In genomic region chr3:150292891-150293290, GRCh38 we compare ENCODE assay signal across 18 cellular contexts.
DNase-seq lines count a peak whose midpoint lies in the region; ATAC-seq and TF ChIP-seq lines count a peak whose summit lies in the region.
"Had no signal": no experiment of that assay in that cellular context is flagged by ENCODE, and none has a peak within 500 bp of the region (broad histone marks: within the 10 kb centered on the region; RNA-seq: fewer than 3 reads in every experiment).

No MANE protein-coding gene starts in this region.

- no peaks in the 10 kb centered on the region for H3K36me3 ChIP-seq in testis (ENCODE audit: low read depth, missing control alignments)
- H3K36me3 ChIP-seq: neural progenitor cell had no signal

- peaks cover 67% of the 10 kb centered on the region for H3K4me1 Mint-ChIP-seq in HFFc6 (ENCODE audit: low read depth)
- H3K4me1 Mint-ChIP-seq: activated CD4-positive, alpha-beta T cell treated with anti-CD3 and anti-CD28 coated beads, Interleukin-2, amount 10 ng/mL, durations not matched to agents 24 days and 14 days; neural progenitor cell; stimulated activated naive CD8-positive, alpha-beta T cell treated with anti-CD3 and anti-CD28 coated beads, Interleukin-15, amount 100 ng/mL, for 72 hours had no signal

- no peak for TF ChIP-seq CTCF in HFFc6 (IDR thresholded peaks at IDR 0.05)
- TF ChIP-seq CTCF in astrocyte of the spinal cord (IDR thresholded peaks at IDR 0.05; ENCODE audit: low read depth, low read length) = no peak
- TF ChIP-seq CTCF in lower leg skin (IDR thresholded peaks at IDR 0.05) = no peak
- TF ChIP-seq CTCF in testis (IDR thresholded peaks at IDR 0.05) = no peak

- WGBS in lower leg skin, 2 donors = 91 to 93% methylated on average over 4 of the region's 4 CpGs
- WGBS in testis, 2 donors = 95 to 97% methylated on average over 4 of the region's 4 CpGs

- in situ Hi-C loops in astrocyte of the spinal cord (cut with HindIII; ENCODE audit: low sequenced_read_pairs) = loop anchor here (10.0 kb wide), 1 partner anchor 48 kb away; no protein-coding TSS in a partner anchor

- H3K36me3 Mint-ChIP-seq in HFFc6 (ENCODE audit: low read depth) = peaks cover 24% of the 10 kb centered on the region
- H3K36me3 Mint-ChIP-seq: neural progenitor cell had no signal

- H3K27ac Mint-ChIP-seq in HFFc6 = peak overlapping the region; percentile 95
- H3K27ac Mint-ChIP-seq: activated CD4-positive, alpha-beta T cell treated with anti-CD3 and anti-CD28 coated beads, Interleukin-2, amount 10 ng/mL, durations not matched to agents 24 days and 14 days; activated naive CD4-positive, alpha-beta T cell treated with anti-CD3 and anti-CD28 coated beads for 36 hours; stimulated activated naive CD8-positive, alpha-beta T cell treated with anti-CD3 and anti-CD28 coated beads, Interleukin-15, amount 100 ng/mL, for 72 hours had no signal

- peak overlapping the region; percentile 63 for H3K4me3 Mint-ChIP-seq in HFFc6
- H3K4me3 Mint-ChIP-seq: activated CD4-positive, alpha-beta T cell treated with anti-CD3 and anti-CD28 coated beads, Interleukin-2, amount 10 ng/mL, durations not matched to agents 24 days and 14 days; activated naive CD4-positive, alpha-beta T cell treated with anti-CD3 and anti-CD28 coated beads for 36 hours; neural progenitor cell; stimulated activated naive CD8-positive, alpha-beta T cell treated with anti-CD3 and anti-CD28 coated beads, Interleukin-15, amount 100 ng/mL, for 72 hours had no signal

- H3K27me3 ChIP-seq in testis = no peaks in the 10 kb centered on the region
- H3K27me3 ChIP-seq: neural progenitor cell had no signal

- peak; percentile 57 for DNase-seq in AG08395 (ENCODE audit: low spot score)
- DNase-seq in HFFc6 = peak; percentile 90
- peak; percentile 81 for DNase-seq in astrocyte of the spinal cord (ENCODE audit: low read depth, low spot score)
- DNase-seq in glomerular visceral epithelial cell (ENCODE audit: extremely low spot score) = peak; percentile 15
- DNase-seq in lower leg skin (ENCODE audit: low spot score in 2 of 2) = no peak
- DNase-seq in testis = no peak
- DNase-seq: activated CD4-positive, alpha-beta T cell treated with anti-CD3 and anti-CD28 coated beads, Interleukin-2, amount 10 ng/mL, durations not matched to agents 24 days and 14 days; activated naive CD4-positive, alpha-beta T cell treated with anti-CD3 and anti-CD28 coated beads for 36 hours; dorsolateral prefrontal cortex; erythroblast; hippocampal formation; NCI-H1417; retina; stimulated activated naive CD8-positive, alpha-beta T cell treated with anti-CD3 and anti-CD28 coated beads, Interleukin-15, amount 100 ng/mL, for 72 hours had no signal

- no peaks in the 10 kb centered on the region for H3K4me1 ChIP-seq in testis
- H3K4me1 ChIP-seq: neural progenitor cell had no signal

- H3K9me3 ChIP-seq in testis = no peaks in the 10 kb centered on the region

- H3K4me3 ChIP-seq in astrocyte of the spinal cord (ENCODE audit: low read depth, low read length) (no peak overlapping the region), lower leg skin (ENCODE audit: low read depth, poor library complexity, severe bottlenecking) (no peak overlapping the region), testis (no peak overlapping the region)
- H3K4me3 ChIP-seq: dorsolateral prefrontal cortex, neural progenitor cell had no signal

- peaks cover 4% of the 10 kb centered on the region; the same call in 1 of the 2 replicates for H3K27me3 Mint-ChIP-seq in HFFc6 (ENCODE audit: insufficient read depth)

- no peak overlapping the region for H3K27ac ChIP-seq in testis
- H3K27ac ChIP-seq: dorsolateral prefrontal cortex, HL-60, neural progenitor cell had no signal

- intact Hi-C loops in lower leg skin (cut with DNase I; ENCODE audit: low total_unique reads) (no loop called here), testis (cut with DNase I; ENCODE audit: low total_unique reads) (no loop called here)

- TF ChIP-seq POLR2A in lower leg skin (IDR thresholded peaks at IDR 0.05) (no peak), testis (IDR thresholded peaks at IDR 0.05) (no peak)

- ATAC-seq in HG03439 (IDR thresholded peaks at IDR 0.05; ENCODE audit: unreplicated experiment) (no peak), GM18867 (IDR thresholded peaks at IDR 0.05; ENCODE audit: unreplicated experiment) (no peak)
- ATAC-seq: stimulated activated naive CD8-positive, alpha-beta T cell treated with anti-CD3 and anti-CD28 coated beads, Interleukin-15, amount 100 ng/mL, for 72 hours had no signal

- peaks cover 10% of the 10 kb centered on the region for H3K9me3 Mint-ChIP-seq in HFFc6
- H3K9me3 Mint-ChIP-seq: activated CD4-positive, alpha-beta T cell treated with anti-CD3 and anti-CD28 coated beads, Interleukin-2, amount 10 ng/mL, durations not matched to agents 24 days and 14 days; activated naive CD4-positive, alpha-beta T cell treated with anti-CD3 and anti-CD28 coated beads for 36 hours; neural progenitor cell; stimulated activated naive CD8-positive, alpha-beta T cell treated with anti-CD3 and anti-CD28 coated beads, Interleukin-15, amount 100 ng/mL, for 72 hours had no signal

Comparison
In these comparisons a context has a peak if more than half of its experiments do, and no peak if none do; other contexts are left out.
1. DNase-seq: peak in AG08395 (single experiment), HFFc6 (single experiment), astrocyte of the spinal cord (single experiment) and glomerular visceral epithelial cell (single experiment); none in lower leg skin (0 of 2) and testis (single experiment).